In the genomic region with DNA sequence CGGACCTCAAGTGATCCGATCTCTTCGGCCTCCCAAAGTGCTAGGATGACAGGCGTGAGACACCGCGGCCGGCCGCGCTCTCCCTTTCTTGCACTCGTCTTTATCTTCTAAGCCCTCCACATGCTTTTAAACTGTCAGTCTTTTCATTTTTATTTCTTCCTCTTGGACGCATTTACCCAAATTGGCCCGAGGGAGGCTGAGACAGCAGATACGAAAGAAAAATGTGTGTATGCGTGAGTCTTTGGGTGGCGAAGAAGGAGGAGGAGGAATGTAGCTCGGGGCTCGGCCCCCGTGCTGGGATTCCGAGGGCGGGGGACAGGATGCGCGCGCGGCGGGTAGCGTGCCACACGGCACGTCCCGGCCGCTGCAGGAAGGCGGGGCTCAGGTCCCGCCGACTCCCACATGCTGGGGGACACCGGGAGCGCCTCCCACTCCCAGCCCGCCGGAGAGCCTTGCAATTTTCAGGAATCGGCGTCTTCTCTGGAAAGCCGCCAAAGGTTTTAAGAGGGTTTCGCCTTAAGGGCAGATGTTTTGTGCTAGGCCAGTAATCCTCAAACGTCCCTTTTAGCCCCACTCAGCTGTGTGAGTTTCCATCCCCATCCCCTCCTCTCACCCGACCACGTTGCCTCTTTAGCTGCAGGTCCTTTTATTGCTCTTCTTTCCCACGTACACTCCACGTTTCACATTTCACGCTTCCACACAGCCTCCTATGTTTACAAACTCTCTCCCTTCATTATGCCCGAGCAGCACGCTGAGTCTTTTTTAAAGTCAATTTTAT, we compare ENCODE assay signal across 8 cellular contexts. TPM values are rescaled to one million over a fixed set of nuclear protein-coding genes. Genes with fewer than 3 reads are reported as not detected.
A peak's percentile ranks its signal among the peaks of the same experiment; 100 is the strongest.
DNase-seq lines count a peak whose midpoint lies in the region; ATAC-seq and TF ChIP-seq lines count a peak whose summit lies in the region.

No MANE protein-coding gene starts in this region.

- WGBS in HUES64, result under 1% methylated on average over 47 of the region's 49 CpGs

- CTCF ChIA-PET in RWPE1 (lab: Yijun Ruan, JAX), result interaction anchor here (1.1 kb wide), 1 partner anchor 23 kb away, joined by 4 read pairs; no protein-coding TSS in a partner anchor

- TF ChIP-seq CTCF in RWPE1 (conservative IDR thresholded peaks at IDR 0.05; ENCODE audit: low read depth) (no peak), fibroblast of villous mesenchyme (IDR thresholded peaks at IDR 0.05; ENCODE audit: insufficient read depth, low read depth, low read length) (peak; percentile 8)

- H3K4me3 ChIP-seq in HUES64 (ENCODE audit: low read length) (peak overlapping the region; percentile 60), fibroblast of villous mesenchyme (ENCODE audit: low read depth, low read length) (peak overlapping the region; percentile 53), neuron (ENCODE audit: low read length) (peak overlapping the region; percentile 46), stomach smooth muscle (ENCODE audit: low read length in 2 of 2) (peak overlapping the region; percentile 20 to 76)

- ATAC-seq in GM21423 (IDR thresholded peaks at IDR 0.05; ENCODE audit: unreplicated experiment), result peak; percentile 87

- DNase-seq in DMS114 treated with DMSO at 0.1 percent for 48 hours (lab: John Stamatoyannopoulos, UW; ENCODE audit: unreplicated experiment) (peak; percentile 67), RWPE1 (ENCODE audit: low spot score) (peak; percentile 74), activated gamma-delta T cell (lab: John Stamatoyannopoulos, UW) (peak; percentile 70), fibroblast of villous mesenchyme (ENCODE audit: low read depth) (peak; percentile 100)

- H3K9ac ChIP-seq in HUES64 (ENCODE audit: low read depth, low read length) (peak overlapping the region; percentile 77), stomach smooth muscle (ENCODE audit: low read length in 2 of 2) (peak overlapping the region; percentile 54 to 80)

- peak overlapping the region; percentile 91 for H2AFZ ChIP-seq in neuron (ENCODE audit: low read depth, low read length)

- H3K36me3 ChIP-seq in HUES64 (ENCODE audit: insufficient read depth, low read length), result peaks cover 4% of the 10 kb centered on the region; the same call in 1 of the 2 replicates
- no peaks in the 10 kb centered on the region for H3K36me3 ChIP-seq in neuron (ENCODE audit: insufficient read depth, low read length)
- no peaks in the 10 kb centered on the region for H3K36me3 ChIP-seq in stomach smooth muscle (ENCODE audit: control insufficient read depth in 2 of 2, insufficient read depth in 2 of 2, low read length in 2 of 2)

- H3K27ac ChIP-seq in HUES64 (ENCODE audit: low read depth, low read length), result peak overlapping the region; percentile 99
- H3K27ac ChIP-seq in RWPE1, result peak overlapping the region; percentile 68
- peak overlapping the region; percentile 67 for H3K27ac ChIP-seq in stomach smooth muscle (ENCODE audit: low read length)

- H3K9me3 ChIP-seq in HUES64 (ENCODE audit: insufficient read depth, low read depth, low read length), result no peaks in the 10 kb centered on the region
- H3K9me3 ChIP-seq in neuron (ENCODE audit: low read length), result no peaks in the 10 kb centered on the region
- H3K9me3 ChIP-seq in stomach smooth muscle (ENCODE audit: control insufficient read depth in 2 of 2, low read length in 2 of 2), result no peaks in the 10 kb centered on the region

- no peaks in the 10 kb centered on the region for H3K27me3 ChIP-seq in HUES64 (ENCODE audit: insufficient read depth, low read length)
- no peaks in the 10 kb centered on the region for H3K27me3 ChIP-seq in neuron (ENCODE audit: insufficient read depth, low read length)
- H3K27me3 ChIP-seq in stomach smooth muscle (ENCODE audit: control insufficient read depth in 1 of 2, insufficient read depth in 2 of 2, low read length in 2 of 2), result no peaks in the 10 kb centered on the region

- H3K4me1 ChIP-seq in HUES64 (ENCODE audit: insufficient read depth, low read length), result peaks cover 20% of the 10 kb centered on the region
- H3K4me1 ChIP-seq in neuron (ENCODE audit: insufficient read depth, low read length), result peaks cover 7% of the 10 kb centered on the region
- H3K4me1 ChIP-seq in stomach smooth muscle (ENCODE audit: control insufficient read depth, insufficient read depth, low read length), result peaks cover 15% of the 10 kb centered on the region

- POLR2A ChIA-PET in RWPE1 (lab: Yijun Ruan, JAX; ENCODE audit: low non-redundant PET), result no interaction called here

RNA-seq across cellular contexts. Expression of gene SLC2A3, which starts 34.7 kb away (rescaled TPM):
- polyA plus RNA-seq in HUES64 (2013, experiment 1 of 2), result 433 TPM
- 526 TPM for polyA plus RNA-seq in HUES64 (2013, experiment 2 of 2)
- total RNA-seq in fibroblast of villous mesenchyme, result 65.4 and 91.5 TPM in 2 replicates

Comparison
In these comparisons a context has a peak if more than half of its experiments do, and no peak if none do; other contexts are left out.
1. Peak in every context shown above with its lines: DNase-seq, ATAC-seq, H3K4me3 ChIP-seq and H3K27ac ChIP-seq.